Comparison of ENCODE assay signal across 8 cellular contexts in the genomic region with DNA sequence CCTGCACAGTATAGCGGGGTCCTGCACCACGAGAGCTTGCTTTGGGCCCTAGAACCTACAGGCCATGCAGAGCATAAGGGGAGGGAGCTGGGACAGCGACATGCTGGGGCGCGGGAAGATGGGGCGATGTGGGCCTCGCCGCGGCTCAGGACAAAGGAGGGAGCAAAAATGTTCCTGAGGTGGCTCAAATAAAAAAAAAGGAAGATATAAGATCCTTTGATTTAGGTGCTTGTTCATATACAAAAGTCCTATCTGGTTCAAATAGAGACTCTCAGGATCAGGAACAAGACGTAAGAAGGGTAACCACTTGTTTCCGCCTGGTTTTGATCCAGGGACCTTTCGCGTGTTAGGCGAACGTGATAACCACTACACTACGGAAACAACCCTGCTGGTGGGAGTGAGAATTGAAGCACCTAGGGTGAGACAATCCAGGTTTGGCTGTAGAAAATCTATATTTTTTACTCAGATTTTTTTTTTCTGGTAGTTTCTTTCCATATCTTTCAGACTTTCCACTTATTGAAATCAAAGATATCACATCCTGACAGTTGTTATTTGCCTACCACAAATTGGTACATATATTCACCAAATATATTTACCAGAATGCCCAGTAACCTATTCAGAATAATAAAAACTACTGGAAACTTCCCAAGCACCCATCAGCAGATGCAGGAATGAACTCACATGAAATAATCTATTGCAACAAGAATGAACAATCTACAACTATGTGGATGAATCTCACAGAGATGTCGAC.
DNase-seq lines count a peak whose midpoint lies in the region; ATAC-seq and TF ChIP-seq lines count a peak whose summit lies in the region.

No MANE protein-coding gene starts in this region.

- 9 to 16% (median 12%) methylated on average over 17 of the region's 17 CpGs for WGBS in spleen, 5 donors

- H3K27ac ChIP-seq in spleen, result no peak overlapping the region

- H3K4me3 ChIP-seq in spleen, result no peak overlapping the region

- DNase-seq in G401 (ENCODE audit: low spot score) (peak; percentile 56), HS-27A (ENCODE audit: low read depth) (peak; percentile 61), spleen (no peak), NOMO-1 treated with dmso at 0.1 percent for 144 hours (lab: John Stamatoyannopoulos, UW; ENCODE audit: unreplicated experiment) (no peak), NK-92 (lab: John Stamatoyannopoulos, UW; ENCODE audit: unreplicated experiment) (no peak)
- peak in 3 of 4 experiments; percentile 23 to 47 (median 33) for DNase-seq in stimulated activated CD4-positive, alpha-beta T cell treated with anti-CD3 and anti-CD28 coated beads, Interleukin-1b, Interleukin-23, amount 100 ng/mL, for 24 hours (ENCODE audit: low read depth in 4 of 4, low spot score in 1 of 4)

- peaks cover 0 to 96% (median 30%) of the 10 kb centered on the region in 7 donors for H3K27me3 ChIP-seq in spleen (replicated peaks in 1 of 7)

- TF ChIP-seq CTCF in spleen (IDR thresholded peaks at IDR 0.05 in 8 of 11, conservative IDR thresholded peaks at IDR 0.05 in 3 of 11), result peak in 1 of 11 experiments; percentile 25

- ATAC-seq in SK-N-SH treated with all-trans-retinoic acid at 6 μM for 48 hours, result peak; percentile 95
- peak; percentile 79 for ATAC-seq in esophagus mucosa

- in situ Hi-C loops in G401 (cut with HindIII; ENCODE audit: low sequenced_read_pairs), result no loop called here

- peaks cover 0 to 14% (median 0%) of the 10 kb centered on the region in 8 donors for H3K9me3 ChIP-seq in spleen

- intact Hi-C loops in spleen (cut with DNase I; ENCODE audit: low total_unique reads), result no loop called here

- no peaks in the 10 kb centered on the region for H3K4me1 ChIP-seq in spleen

- no peak for TF ChIP-seq POLR2A in spleen (IDR thresholded peaks at IDR 0.05)

- no peaks in the 10 kb centered on the region for H3K36me3 ChIP-seq in spleen

TF ChIP-seq in SK-N-SH treated with all-trans-retinoic acid at 6 μM for 48 hours, 23 proteins besides CTCF, POLR2A, EP300 and RAD21:
- TF ChIP-seq, protein P1, sequence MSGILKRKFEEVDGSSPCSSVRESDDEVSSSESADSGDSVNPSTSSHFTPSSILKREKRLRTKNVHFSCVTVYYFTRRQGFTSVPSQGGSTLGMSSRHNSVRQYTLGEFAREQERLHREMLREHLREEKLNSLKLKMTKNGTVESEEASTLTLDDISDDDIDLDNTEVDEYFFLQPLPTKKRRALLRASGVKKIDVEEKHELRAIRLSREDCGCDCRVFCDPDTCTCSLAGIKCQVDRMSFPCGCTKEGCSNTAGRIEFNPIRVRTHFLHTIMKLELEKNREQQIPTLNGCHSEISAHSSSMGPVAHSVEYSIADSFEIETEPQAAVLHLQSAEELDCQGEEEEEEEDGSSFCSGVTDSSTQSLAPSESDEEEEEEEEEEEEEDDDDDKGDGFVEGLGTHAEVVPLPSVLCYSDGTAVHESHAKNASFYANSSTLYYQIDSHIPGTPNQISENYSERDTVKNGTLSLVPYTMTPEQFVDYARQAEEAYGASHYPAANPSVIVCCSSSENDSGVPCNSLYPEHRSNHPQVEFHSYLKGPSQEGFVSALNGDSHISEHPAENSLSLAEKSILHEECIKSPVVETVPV (CRISPR knock-in tag; IDR thresholded peaks at IDR 0.05), result no peak
- TF ChIP-seq ARNTL (CRISPR knock-in tag; IDR thresholded peaks at IDR 0.05; ENCODE audit: borderline replicate concordance, low read depth) (no peak), ESRRG (CRISPR knock-in tag; IDR thresholded peaks at IDR 0.05) (no peak)
- TF ChIP-seq, protein P2, sequence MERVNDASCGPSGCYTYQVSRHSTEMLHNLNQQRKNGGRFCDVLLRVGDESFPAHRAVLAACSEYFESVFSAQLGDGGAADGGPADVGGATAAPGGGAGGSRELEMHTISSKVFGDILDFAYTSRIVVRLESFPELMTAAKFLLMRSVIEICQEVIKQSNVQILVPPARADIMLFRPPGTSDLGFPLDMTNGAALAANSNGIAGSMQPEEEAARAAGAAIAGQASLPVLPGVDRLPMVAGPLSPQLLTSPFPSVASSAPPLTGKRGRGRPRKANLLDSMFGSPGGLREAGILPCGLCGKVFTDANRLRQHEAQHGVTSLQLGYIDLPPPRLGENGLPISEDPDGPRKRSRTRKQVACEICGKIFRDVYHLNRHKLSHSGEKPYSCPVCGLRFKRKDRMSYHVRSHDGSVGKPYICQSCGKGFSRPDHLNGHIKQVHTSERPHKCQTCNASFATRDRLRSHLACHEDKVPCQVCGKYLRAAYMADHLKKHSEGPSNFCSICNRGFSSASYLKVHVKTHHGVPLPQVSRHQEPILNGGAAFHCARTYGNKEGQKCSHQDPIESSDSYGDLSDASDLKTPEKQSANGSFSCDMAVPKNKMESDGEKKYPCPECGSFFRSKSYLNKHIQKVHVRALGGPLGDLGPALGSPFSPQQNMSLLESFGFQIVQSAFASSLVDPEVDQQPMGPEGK (CRISPR knock-in tag; IDR thresholded peaks at IDR 0.05; ENCODE audit: borderline replicate concordance), result no peak
TF ChIP-seq in SK-N-SH treated with all-trans-retinoic acid at 6 μM for 48 hours: peak in this region for 0.

Comparison
In these comparisons a context has a peak if more than half of its experiments do, and no peak if none do; other contexts are left out.
1. DNase-seq: peak in G401 (single experiment), HS-27A (single experiment) and stimulated activated CD4-positive, alpha-beta T cell treated with anti-CD3 and anti-CD28 coated beads, Interleukin-1b, Interleukin-23, amount 100 ng/mL, for 24 hours (3 of 4); none in spleen (single experiment), NOMO-1 treated with dmso at 0.1 percent for 144 hours (single experiment) and NK-92 (single experiment).